8 cellular contexts compared by ENCODE assay signal in genomic region chr7:155001756-155002410, GRCh38. TPM values are rescaled to one million over a fixed set of nuclear protein-coding genes. Genes with fewer than 3 reads are reported as not detected.
DNase-seq lines count a peak whose midpoint lies in the region; ATAC-seq and TF ChIP-seq lines count a peak whose summit lies in the region.

No MANE protein-coding gene starts in this region.

- H3F3A ChIP-seq in neural cell (ENCODE audit: insufficient read depth, low read length, poor library complexity, severe bottlenecking), result no peaks in the 10 kb centered on the region

- TF ChIP-seq CTCF in cardiac muscle cell (IDR thresholded peaks at IDR 0.05; ENCODE audit: low read depth, low read length) (no peak), neural cell (IDR thresholded peaks at IDR 0.05; ENCODE audit: poor library complexity, severe bottlenecking) (no peak)

- peak overlapping the region; percentile 73 for H3K27ac ChIP-seq in cardiac muscle cell
- peak overlapping the region; percentile 45 for H3K27ac ChIP-seq in effector memory CD4-positive, alpha-beta T cell (ENCODE audit: insufficient read depth, low read length, poor library complexity, severe bottlenecking)
- peak overlapping the region; percentile 24 for H3K27ac ChIP-seq in neural cell (ENCODE audit: low read length)

- H3K79me2 ChIP-seq in neural cell (replicated peaks; ENCODE audit: insufficient read depth, low read length), result peaks cover 21% of the 10 kb centered on the region

- H4K20me1 ChIP-seq in neural cell (ENCODE audit: insufficient read depth), result no peaks in the 10 kb centered on the region

- intact Hi-C loops in left ventricle myocardium superior (cut with micrococcal nuclease), result no loop called here

- DNase-seq in cardiac muscle cell (ENCODE audit: low read depth in 1 of 2, low spot score in 1 of 2) (peak in 1 of 2 donors; percentile 3), left ventricle myocardium superior (no peak), OCI-M1 (lab: John Stamatoyannopoulos, UW) (peak; percentile 18), NCI-H2171 treated with DMSO at 0.1 percent for 48 hours (lab: John Stamatoyannopoulos, UW) (no peak), NCI-H345 treated with DMSO at 0.1 percent for 48 hours (lab: John Stamatoyannopoulos, UW; ENCODE audit: unreplicated experiment) (no peak)
- DNase-seq in effector memory CD4-positive, alpha-beta T cell, result no peak

- H3K9me3 ChIP-seq in cardiac muscle cell (ENCODE audit: low read depth) (no peaks in the 10 kb centered on the region), neural cell (ENCODE audit: low read length) (no peaks in the 10 kb centered on the region)
- H3K9me3 ChIP-seq in effector memory CD4-positive, alpha-beta T cell (ENCODE audit: control insufficient read depth, low read length), result no peaks in the 10 kb centered on the region

- H3K27me3 ChIP-seq in cardiac muscle cell, result no peaks in the 10 kb centered on the region
- H3K27me3 ChIP-seq in effector memory CD4-positive, alpha-beta T cell (replicated peaks; ENCODE audit: control insufficient read depth, insufficient read depth, low read length, poor library complexity, severe bottlenecking), result no peaks in the 10 kb centered on the region
- H3K27me3 ChIP-seq in neural cell (ENCODE audit: insufficient read depth, low read depth, low read length), result no peaks in the 10 kb centered on the region

- no peak for TF ChIP-seq RAD21 in neural cell (conservative IDR thresholded peaks at IDR 0.05)

- H3K4me3 ChIP-seq in cardiac muscle cell (peak overlapping the region; percentile 81), neural cell (ENCODE audit: low read length) (peak overlapping the region; percentile 72)
- peak overlapping the region; percentile 53 for H3K4me3 ChIP-seq in effector memory CD4-positive, alpha-beta T cell (ENCODE audit: insufficient read depth, low read depth, low read length, poor library complexity, severe bottlenecking)

- H3K9me2 ChIP-seq in neural cell (ENCODE audit: insufficient read depth, low read length), result no peaks in the 10 kb centered on the region

- H3K4me1 ChIP-seq in cardiac muscle cell (ENCODE audit: low read depth), result peaks cover 3% of the 10 kb centered on the region
- H3K4me1 ChIP-seq in effector memory CD4-positive, alpha-beta T cell (ENCODE audit: control insufficient read depth, insufficient read depth, low read length, poor library complexity, severe bottlenecking), result peaks cover 8% of the 10 kb centered on the region

- peak overlapping the region; percentile 80 for H3K4me2 ChIP-seq in neural cell (ENCODE audit: low read length)

- H3K9ac ChIP-seq in neural cell (ENCODE audit: low read length), result peak overlapping the region; percentile 75

- ATAC-seq in left ventricle myocardium superior, result no peak
- ATAC-seq in HG02610 (IDR thresholded peaks at IDR 0.05; ENCODE audit: unreplicated experiment), result peak; percentile 10

- H3K36me3 ChIP-seq in cardiac muscle cell (peaks cover 10% of the 10 kb centered on the region), neural cell (ENCODE audit: insufficient read depth, low read length) (peaks cover 2% of the 10 kb centered on the region)
- peaks cover 10% of the 10 kb centered on the region for H3K36me3 ChIP-seq in effector memory CD4-positive, alpha-beta T cell (ENCODE audit: control insufficient read depth, insufficient read depth, low read length)

- H2AFZ ChIP-seq in neural cell (ENCODE audit: low read depth, low read length), result no peak overlapping the region

- TF ChIP-seq EP300 in neural cell (conservative IDR thresholded peaks at IDR 0.05; ENCODE audit: poor library complexity, severe bottlenecking), result no peak

TF ChIP-seq in neural cell, 6 proteins besides CTCF, POLR2A, EP300 and RAD21:
- TF ChIP-seq MXI1 (conservative IDR thresholded peaks at IDR 0.05; ENCODE audit: poor library complexity, severe bottlenecking) (no peak), POLR2AphosphoS5 (IDR thresholded peaks at IDR 0.05) (no peak), SMC3 (conservative IDR thresholded peaks at IDR 0.05; ENCODE audit: poor library complexity) (no peak), TAF1 (IDR thresholded peaks at IDR 0.05; ENCODE audit: low read depth) (no peak), EZH2 (IDR thresholded peaks at IDR 0.05; ENCODE audit: borderline replicate concordance, insufficient read depth, low read length, poor library complexity, severe bottlenecking) (no peak)
- TF ChIP-seq, protein P1, sequence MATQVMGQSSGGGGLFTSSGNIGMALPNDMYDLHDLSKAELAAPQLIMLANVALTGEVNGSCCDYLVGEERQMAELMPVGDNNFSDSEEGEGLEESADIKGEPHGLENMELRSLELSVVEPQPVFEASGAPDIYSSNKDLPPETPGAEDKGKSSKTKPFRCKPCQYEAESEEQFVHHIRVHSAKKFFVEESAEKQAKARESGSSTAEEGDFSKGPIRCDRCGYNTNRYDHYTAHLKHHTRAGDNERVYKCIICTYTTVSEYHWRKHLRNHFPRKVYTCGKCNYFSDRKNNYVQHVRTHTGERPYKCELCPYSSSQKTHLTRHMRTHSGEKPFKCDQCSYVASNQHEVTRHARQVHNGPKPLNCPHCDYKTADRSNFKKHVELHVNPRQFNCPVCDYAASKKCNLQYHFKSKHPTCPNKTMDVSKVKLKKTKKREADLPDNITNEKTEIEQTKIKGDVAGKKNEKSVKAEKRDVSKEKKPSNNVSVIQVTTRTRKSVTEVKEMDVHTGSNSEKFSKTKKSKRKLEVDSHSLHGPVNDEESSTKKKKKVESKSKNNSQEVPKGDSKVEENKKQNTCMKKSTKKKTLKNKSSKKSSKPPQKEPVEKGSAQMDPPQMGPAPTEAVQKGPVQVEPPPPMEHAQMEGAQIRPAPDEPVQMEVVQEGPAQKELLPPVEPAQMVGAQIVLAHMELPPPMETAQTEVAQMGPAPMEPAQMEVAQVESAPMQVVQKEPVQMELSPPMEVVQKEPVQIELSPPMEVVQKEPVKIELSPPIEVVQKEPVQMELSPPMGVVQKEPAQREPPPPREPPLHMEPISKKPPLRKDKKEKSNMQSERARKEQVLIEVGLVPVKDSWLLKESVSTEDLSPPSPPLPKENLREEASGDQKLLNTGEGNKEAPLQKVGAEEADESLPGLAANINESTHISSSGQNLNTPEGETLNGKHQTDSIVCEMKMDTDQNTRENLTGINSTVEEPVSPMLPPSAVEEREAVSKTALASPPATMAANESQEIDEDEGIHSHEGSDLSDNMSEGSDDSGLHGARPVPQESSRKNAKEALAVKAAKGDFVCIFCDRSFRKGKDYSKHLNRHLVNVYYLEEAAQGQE (IDR thresholded peaks at IDR 0.05; ENCODE audit: borderline replicate concordance), result no peak

RNA-seq across cellular contexts. Expression of gene PAXIP1, which starts 1.0 kb away (rescaled TPM):
- total RNA-seq in cardiac muscle cell (11.2 and 11.3 TPM in 2 replicates), left ventricle myocardium superior (7.1 TPM)
- polyA plus RNA-seq in cardiac muscle cell (3.7 and 5.8 TPM in 2 replicates), neural cell (14.4 and 17.4 TPM in 2 replicates)
- 19.2 and 19.7 TPM in 2 replicates for polyA minus RNA-seq in neural cell
